ENCODE assay signal across 1 cellular context in genomic region chr12:51362747-51363342, GRCh38.
A peak's percentile ranks its signal among the peaks of the same experiment; 100 is the strongest.
TF ChIP-seq lines count a peak whose summit lies in the region.

No MANE protein-coding gene starts in this region.

TF ChIP-seq in K562, 482 proteins besides CTCF, POLR2A, EP300 and RAD21 (continued from another document):
- TF ChIP-seq NCOA2 (IDR thresholded peaks at IDR 0.05; ENCODE audit: partially characterized antibody in 2 of 2): no peak
- 0 out of 2 replicates have a peak, but pooled peaks have one; percentile 33 for TF ChIP-seq ZNF311 (CRISPR knock-in tag; IDR thresholded peaks at IDR 0.05)
- TF ChIP-seq SNAPC5 (CRISPR knock-in tag; IDR thresholded peaks at IDR 0.05): no peak
- TF ChIP-seq PHTF2 (CRISPR knock-in tag; IDR thresholded peaks at IDR 0.05): no peak
- TF ChIP-seq STAT5A (IDR thresholded peaks at IDR 0.05; ENCODE audit: borderline replicate concordance, low read length): 0 out of 2 replicates have a peak, but pooled peaks have one; percentile 29
- TF ChIP-seq KLF16 (IDR thresholded peaks at IDR 0.05): peak; percentile 55
- no peak for TF ChIP-seq ZNF586 (CRISPR knock-in tag; conservative IDR thresholded peaks at IDR 0.05)
- peak; percentile 96 to 97 for TF ChIP-seq KDM1A (IDR thresholded peaks at IDR 0.05)
- TF ChIP-seq MYC (IDR thresholded peaks at IDR 0.05; ENCODE audit: low read depth, low read length): peak; percentile 18; the same call in 1 of the 2 replicates
- no peak for TF ChIP-seq MYC (CRISPR knock-in tag; IDR thresholded peaks at IDR 0.05; ENCODE audit: borderline replicate concordance, low read depth)
